In genomic region chr5:14108170-14108996, GRCh38 we compare ENCODE assay signal across 8 cellular contexts. TPM values are rescaled to one million over a fixed set of nuclear protein-coding genes. Genes with fewer than 3 reads are reported as not detected.
DNase-seq lines count a peak whose midpoint lies in the region; ATAC-seq and TF ChIP-seq lines count a peak whose summit lies in the region.

No MANE protein-coding gene starts in this region.

- DNase-seq in COR-L47 (lab: John Stamatoyannopoulos, UW) (peak; percentile 39), NCI-H2081 treated with DMSO at 0.1 percent for 48 hours (lab: John Stamatoyannopoulos, UW) (peak; percentile 29), activated T-cell treated with anti-CD3 and anti-CD28 coated beads for 48 hours (ENCODE audit: low read depth) (peak; percentile 4), glomerular endothelial cell (ENCODE audit: extremely low read depth, low read depth, low spot score) (peak; percentile 55), omental fat pad (ENCODE audit: low spot score) (peak; percentile 35)
- DNase-seq in effector CD8-positive, alpha-beta T cell (lab: John Stamatoyannopoulos, UW): no peak

- ATAC-seq in GM18907 (IDR thresholded peaks at IDR 0.05; ENCODE audit: unreplicated experiment) (peak; percentile 73), HG03095 (IDR thresholded peaks at IDR 0.05; ENCODE audit: unreplicated experiment) (peak; percentile 68), omental fat pad (ENCODE audit: low FRiP score) (peak; percentile 85)

- peak in 1 of 3 donors; percentile 29 for TF ChIP-seq CTCF in omental fat pad (IDR thresholded peaks at IDR 0.05)

RNA-seq across cellular contexts. Expression of gene TRIO, which starts 34.8 kb away (rescaled TPM):
- total RNA-seq in glomerular endothelial cell (227 and 304 TPM in 2 replicates), omental fat pad (100 to 1,000 TPM; 125 to 370 (median 193) TPM)
